In the genomic region with DNA sequence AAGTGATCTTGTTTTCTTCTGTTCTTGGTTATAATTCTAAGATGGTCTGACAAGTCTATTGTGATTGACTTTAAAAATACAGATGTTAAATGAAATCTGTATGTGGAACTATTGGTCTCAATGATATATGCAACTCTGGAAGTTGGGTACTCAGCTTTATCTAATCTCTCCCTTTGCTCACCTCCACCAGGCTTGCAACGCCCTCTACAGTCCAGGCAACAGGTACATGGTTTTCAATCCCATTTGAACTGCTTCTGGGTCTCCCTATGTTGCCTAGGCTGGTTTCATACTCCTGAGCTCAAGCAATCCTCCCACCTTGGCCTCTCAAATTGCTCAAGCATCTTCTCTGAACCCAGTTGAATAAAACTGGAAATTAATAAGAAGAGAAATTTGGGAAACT, we compare ENCODE assay signal across 9 cellular contexts. TPM values are rescaled to one million over a fixed set of nuclear protein-coding genes. Genes with fewer than 3 reads are reported as not detected.
DNase-seq lines count a peak whose midpoint lies in the region; TF ChIP-seq lines count a peak whose summit lies in the region.
"Had no signal": no experiment of that assay in that cellular context is flagged by ENCODE, and none has a peak within 500 bp of the region (broad histone marks: within the 10 kb centered on the region; RNA-seq: fewer than 3 reads in every experiment).

No MANE protein-coding gene starts in this region.

- no peak overlapping the region for H3K4me3 Mint-ChIP-seq in activated CD4-positive, alpha-beta T cell treated with anti-CD3 and anti-CD28 coated beads, Interleukin-2, amount 10 ng/mL, durations not matched to agents 24 days and 14 days

- no peak overlapping the region for H3K4me3 ChIP-seq in AG09309 (ENCODE audit: control insufficient read depth, low read depth, low read length)

- no peak overlapping the region for H3K27ac Mint-ChIP-seq in activated CD4-positive, alpha-beta T cell treated with anti-CD3 and anti-CD28 coated beads, Interleukin-2, amount 10 ng/mL, durations not matched to agents 24 days and 14 days

- POLR2A ChIA-PET in HEK293T (lab: Yijun Ruan, JAX), result no interaction called here

- DNase-seq in AG09309 (ENCODE audit: low read depth) (no peak), HEK293T (ENCODE audit: extremely low spot score) (peak; percentile 43), germinal center (ENCODE audit: low spot score) (peak; percentile 64), NCI-H2029 treated with DMSO at 0.1 percent for 48 hours (lab: John Stamatoyannopoulos, UW) (no peak), retina (no peak), KG1 (lab: John Stamatoyannopoulos, UW) (no peak)
- DNase-seq in activated CD4-positive, alpha-beta T cell treated with anti-CD3 and anti-CD28 coated beads, Interleukin-2, amount 10 ng/mL, durations not matched to agents 24 days and 14 days, result peak; percentile 86
- DNase-seq in stimulated activated CD4-positive, alpha-beta T cell treated with anti-CD3 and anti-CD28 coated beads, TNF-alpha, amount 100 ng/mL, for 24 hours (ENCODE audit: low read depth in 3 of 3), result peak in 2 of 3 experiments; percentile 28 to 30

- H3K27me3 Mint-ChIP-seq in activated CD4-positive, alpha-beta T cell treated with anti-CD3 and anti-CD28 coated beads, Interleukin-2, amount 10 ng/mL, durations not matched to agents 24 days and 14 days, result peaks cover 41% of the 10 kb centered on the region

- H3K9me3 Mint-ChIP-seq in activated CD4-positive, alpha-beta T cell treated with anti-CD3 and anti-CD28 coated beads, Interleukin-2, amount 10 ng/mL, durations not matched to agents 24 days and 14 days, result peaks cover 3% of the 10 kb centered on the region

- H3K36me3 Mint-ChIP-seq in activated CD4-positive, alpha-beta T cell treated with anti-CD3 and anti-CD28 coated beads, Interleukin-2, amount 10 ng/mL, durations not matched to agents 24 days and 14 days (ENCODE audit: low read depth), result no peaks in the 10 kb centered on the region

- H3K4me1 Mint-ChIP-seq in activated CD4-positive, alpha-beta T cell treated with anti-CD3 and anti-CD28 coated beads, Interleukin-2, amount 10 ng/mL, durations not matched to agents 24 days and 14 days, result peaks cover 12% of the 10 kb centered on the region

- CTCF ChIA-PET in HEK293T (lab: Yijun Ruan, JAX), result interaction anchor here (0.6 to 1.6 kb wide), 9 partner anchors 8 to 274 kb away, joined by 3 to 15 read pairs (median 4); no protein-coding TSS in a partner anchor

- intact Hi-C loops in activated CD4-positive, alpha-beta T cell treated with anti-CD3 and anti-CD28 coated beads, Interleukin-2, amount 10 ng/mL, durations not matched to agents 24 days and 14 days (cut with micrococcal nuclease), result loop anchor here (2.0 kb wide), 2 partner anchors 69 to 279 kb away; no protein-coding TSS in a partner anchor

- peak; percentile 14 for TF ChIP-seq CTCF in AG09309 (IDR thresholded peaks at IDR 0.05; ENCODE audit: control insufficient read depth, insufficient read depth, low read depth, low read length, missing control alignments)

TF ChIP-seq in HEK293T, 16 proteins besides CTCF, POLR2A, EP300 and RAD21:
- TF ChIP-seq ARNT (IDR thresholded peaks at IDR 0.05) (no peak), ZNF384 (IDR thresholded peaks at IDR 0.05) (no peak), L3MBTL2 (conservative IDR thresholded peaks at IDR 0.05) (no peak), CTBP1 (IDR thresholded peaks at IDR 0.05; ENCODE audit: borderline replicate concordance) (no peak), LEF1 (IDR thresholded peaks at IDR 0.05; ENCODE audit: borderline replicate concordance) (no peak), FOXK2 (IDR thresholded peaks at IDR 0.05) (no peak), SUZ12 (IDR thresholded peaks at IDR 0.05) (no peak), NFRKB (IDR thresholded peaks at IDR 0.05) (no peak), SP1 (IDR thresholded peaks at IDR 0.05) (no peak), FOXM1 (IDR thresholded peaks at IDR 0.05; ENCODE audit: borderline replicate concordance) (no peak), ELF4 (IDR thresholded peaks at IDR 0.05) (no peak), TARDBP (IDR thresholded peaks at IDR 0.05) (no peak), BHLHE40 (IDR thresholded peaks at IDR 0.05; ENCODE audit: borderline replicate concordance) (no peak)
- TF ChIP-seq, protein P1, sequence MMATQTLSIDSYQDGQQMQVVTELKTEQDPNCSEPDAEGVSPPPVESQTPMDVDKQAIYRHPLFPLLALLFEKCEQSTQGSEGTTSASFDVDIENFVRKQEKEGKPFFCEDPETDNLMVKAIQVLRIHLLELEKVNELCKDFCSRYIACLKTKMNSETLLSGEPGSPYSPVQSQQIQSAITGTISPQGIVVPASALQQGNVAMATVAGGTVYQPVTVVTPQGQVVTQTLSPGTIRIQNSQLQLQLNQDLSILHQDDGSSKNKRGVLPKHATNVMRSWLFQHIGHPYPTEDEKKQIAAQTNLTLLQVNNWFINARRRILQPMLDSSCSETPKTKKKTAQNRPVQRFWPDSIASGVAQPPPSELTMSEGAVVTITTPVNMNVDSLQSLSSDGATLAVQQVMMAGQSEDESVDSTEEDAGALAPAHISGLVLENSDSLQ (IDR thresholded peaks at IDR 0.05), result no peak

RNA-seq across cellular contexts. Expression of a gene that starts 25.6 kb away (rescaled TPM):
- total RNA-seq in activated CD4-positive, alpha-beta T cell treated with anti-CD3 and anti-CD28 coated beads, Interleukin-2, amount 10 ng/mL, durations not matched to agents 24 days and 14 days, result 1.5 and 1.6 TPM in 2 replicates
- total RNA-seq: pulmonary artery endothelial cell had no signal

RNA-seq across cellular contexts. Expression of a gene that starts 49.2 kb away (rescaled TPM):
- total RNA-seq in activated CD4-positive, alpha-beta T cell treated with anti-CD3 and anti-CD28 coated beads, Interleukin-2, amount 10 ng/mL, durations not matched to agents 24 days and 14 days, result 0.45 and 0.65 TPM in 2 replicates
- total RNA-seq: pulmonary artery endothelial cell had no signal

RNA-seq across cellular contexts. Expression of a gene that starts 54.8 kb away (rescaled TPM):
- 3.6 and 4.0 TPM in 2 replicates for total RNA-seq in activated CD4-positive, alpha-beta T cell treated with anti-CD3 and anti-CD28 coated beads, Interleukin-2, amount 10 ng/mL, durations not matched to agents 24 days and 14 days
- total RNA-seq: pulmonary artery endothelial cell had no signal

Comparison
In these comparisons a context has a peak if more than half of its experiments do, and no peak if none do; other contexts are left out.
1. DNase-seq: peak in HEK293T (single experiment), activated CD4-positive, alpha-beta T cell treated with anti-CD3 and anti-CD28 coated beads, Interleukin-2, amount 10 ng/mL, durations not matched to agents 24 days and 14 days (single experiment), germinal center (single experiment) and stimulated activated CD4-positive, alpha-beta T cell treated with anti-CD3 and anti-CD28 coated beads, TNF-alpha, amount 100 ng/mL, for 24 hours (2 of 3); none in AG09309 (single experiment), NCI-H2029 treated with DMSO at 0.1 percent for 48 hours (single experiment), retina (single experiment) and KG1 (single experiment).